Comparison of ENCODE assay signal across 12 cellular contexts in the genomic region with DNA sequence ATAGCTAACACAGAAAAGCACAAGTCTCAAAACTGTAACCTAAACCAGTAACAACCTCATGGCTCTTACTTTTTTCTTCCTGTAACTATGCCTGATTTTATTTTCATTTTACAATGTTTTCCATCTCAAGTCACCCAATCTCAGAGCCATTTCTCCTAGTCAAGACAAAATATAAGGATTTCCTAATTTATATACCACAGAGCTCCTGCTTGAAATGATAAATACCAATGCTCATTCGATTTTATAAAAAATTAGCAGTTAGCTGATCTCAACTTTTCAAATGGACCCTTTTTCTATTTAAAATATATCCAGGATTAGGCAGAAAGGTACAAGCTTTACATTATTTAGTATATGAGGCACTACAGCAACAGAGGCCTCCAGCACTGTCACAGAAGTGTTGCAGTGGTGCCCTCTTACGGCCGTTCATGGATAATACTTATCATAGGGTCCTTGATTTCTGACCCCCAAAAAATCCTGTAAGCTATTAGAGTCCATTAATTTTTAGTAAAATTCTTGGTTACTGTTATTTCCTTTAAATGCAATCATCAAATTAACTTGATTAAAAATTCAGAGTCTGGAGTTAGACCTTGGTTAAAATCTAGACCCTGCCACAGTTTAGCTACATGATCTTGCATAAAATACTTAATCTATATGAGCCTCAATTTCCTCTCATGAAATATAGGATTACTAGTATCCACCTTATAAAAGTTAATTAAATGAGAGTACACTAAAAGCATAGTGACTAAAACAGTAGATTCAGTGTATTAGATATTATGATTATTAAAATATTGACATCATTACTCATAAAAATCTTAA.
A peak's percentile ranks its signal among the peaks of the same experiment; 100 is the strongest.
DNase-seq lines count a peak whose midpoint lies in the region; ATAC-seq and TF ChIP-seq lines count a peak whose summit lies in the region.
"Had no signal": no experiment of that assay in that cellular context is flagged by ENCODE, and none has a peak within 500 bp of the region (broad histone marks: within the 10 kb centered on the region; RNA-seq: fewer than 3 reads in every experiment).

No MANE protein-coding gene starts in this region.

- BruUV-seq in mammary epithelial cell (replicated peaks; lab: Mats Ljungman, UMichigan) = no TSS peak

- POLR2A ChIA-PET in CD4-positive, alpha-beta T cell (lab: Charles Lee) = interaction anchor here (0.6 kb wide), 1 partner anchor 52 kb away, joined by 3 read pairs; no protein-coding TSS in a partner anchor

- no peaks in the 10 kb centered on the region for H3K79me2 ChIP-seq in mammary epithelial cell (ENCODE audit: insufficient read depth, low read length)

- no peaks in the 10 kb centered on the region for H3K27me3 ChIP-seq in dorsolateral prefrontal cortex
- no peaks in the 10 kb centered on the region for H3K27me3 ChIP-seq in CD4-positive, alpha-beta T cell (ENCODE audit: control insufficient read depth, insufficient read depth, low read length)
- no peaks in the 10 kb centered on the region for H3K27me3 ChIP-seq in effector memory CD4-positive, alpha-beta T cell (replicated peaks; ENCODE audit: control insufficient read depth, insufficient read depth, low read length, poor library complexity, severe bottlenecking)
- no peaks in the 10 kb centered on the region for H3K27me3 ChIP-seq in mammary epithelial cell (ENCODE audit: insufficient read depth, low read length)

- H2AFZ ChIP-seq in mammary epithelial cell (ENCODE audit: low read depth, low read length) = no peak overlapping the region

- H3K9ac ChIP-seq in mammary epithelial cell (ENCODE audit: insufficient read depth, low read length) = no peak overlapping the region

- H3K9me3 ChIP-seq in CD4-positive, alpha-beta T cell (ENCODE audit: control insufficient read depth, low read length) = no peaks in the 10 kb centered on the region
- H3K9me3 ChIP-seq in effector memory CD4-positive, alpha-beta T cell (ENCODE audit: control insufficient read depth, low read length) = no peaks in the 10 kb centered on the region
- no peaks in the 10 kb centered on the region for H3K9me3 ChIP-seq in mammary epithelial cell (replicated peaks; ENCODE audit: insufficient read depth, low read length)

- H3K4me3 ChIP-seq in dorsolateral prefrontal cortex = no peak overlapping the region
- H3K4me3 ChIP-seq in effector memory CD4-positive, alpha-beta T cell (ENCODE audit: insufficient read depth, low read depth, low read length, poor library complexity, severe bottlenecking) = no peak overlapping the region
- no peak overlapping the region for H3K4me3 ChIP-seq in mammary epithelial cell (replicated peaks in 1 of 3; ENCODE audit: insufficient read depth in 1 of 3, low read depth in 2 of 3, low read length in 3 of 3)

- no peak overlapping the region for H3K4me2 ChIP-seq in mammary epithelial cell (ENCODE audit: insufficient read depth, low read depth, low read length)

- H3K27me3 Mint-ChIP-seq in nephron progenitor cell (ENCODE audit: low read depth, poor library complexity) = no peaks in the 10 kb centered on the region
- no peaks in the 10 kb centered on the region for H3K27me3 Mint-ChIP-seq in CD4-positive, alpha-beta T cell
- H3K27me3 Mint-ChIP-seq: T-cell had no signal

- no peaks in the 10 kb centered on the region for H3K4me1 Mint-ChIP-seq in nephron progenitor cell
- peaks cover 14% of the 10 kb centered on the region for H3K4me1 Mint-ChIP-seq in CD4-positive, alpha-beta T cell (ENCODE audit: low read depth)
- H3K4me1 Mint-ChIP-seq: mesothelial cell of epicardium had no signal

- no peak overlapping the region for H3K27ac ChIP-seq in dorsolateral prefrontal cortex
- H3K27ac ChIP-seq in CD4-positive, alpha-beta T cell (ENCODE audit: low read depth, low read length) = no peak overlapping the region
- no peak overlapping the region for H3K27ac ChIP-seq in effector memory CD4-positive, alpha-beta T cell (ENCODE audit: insufficient read depth, low read length, poor library complexity, severe bottlenecking)
- H3K27ac ChIP-seq in mammary epithelial cell (ENCODE audit: insufficient read depth, low read depth, low read length) = no peak overlapping the region

- peak; percentile 11 for DNase-seq in G401 (ENCODE audit: low spot score)
- peak; percentile 4 for DNase-seq in NCI-H526 treated with DMSO at 0.1 percent for 48 hours (lab: John Stamatoyannopoulos, UW)
- DNase-seq in dorsolateral prefrontal cortex = peak in 1 of 10 donors; percentile 43
- peak; percentile 26 for DNase-seq in nephron progenitor cell
- DNase-seq in CD4-positive, alpha-beta T cell = no peak
- DNase-seq in cerebellum (ENCODE audit: low spot score) = no peak
- DNase-seq in effector memory CD4-positive, alpha-beta T cell = no peak
- no peak for DNase-seq in mammary epithelial cell
- DNase-seq: activated T-cell treated with anti-CD3 and anti-CD28 coated beads, Interleukin-2, amount 50 U/mL, for 72 hours; MV-4-11; T-cell had no signal

- CTCF ChIA-PET in CD4-positive, alpha-beta T cell (lab: Charles Lee) = interaction anchor here (1.1 kb wide), 1 partner anchor 10 kb away, joined by 3 read pairs; no protein-coding TSS in a partner anchor
- CTCF ChIA-PET in mammary epithelial cell (lab: Charles Lee; ENCODE audit: low non-redundant PET) = interaction anchor here (0.7 kb wide), 1 partner anchor 413 kb away, joined by 3 read pairs; no protein-coding TSS in a partner anchor

- no peaks in the 10 kb centered on the region for H3K9me3 Mint-ChIP-seq in nephron progenitor cell
- H3K9me3 Mint-ChIP-seq in CD4-positive, alpha-beta T cell = no peaks in the 10 kb centered on the region
- H3K9me3 Mint-ChIP-seq: activated T-cell treated with anti-CD3 and anti-CD28 coated beads, Interleukin-2, amount 50 U/mL, for 72 hours; mesothelial cell of epicardium; T-cell had no signal

- H3K36me3 Mint-ChIP-seq in nephron progenitor cell (ENCODE audit: low read depth) = peaks cover 38% of the 10 kb centered on the region
- H3K36me3 Mint-ChIP-seq in CD4-positive, alpha-beta T cell (ENCODE audit: low read depth) = peaks cover 38% of the 10 kb centered on the region

- H4K20me1 ChIP-seq in mammary epithelial cell (ENCODE audit: insufficient read depth, low read length) = no peaks in the 10 kb centered on the region

- peaks cover 46% of the 10 kb centered on the region for H3K36me3 ChIP-seq in effector memory CD4-positive, alpha-beta T cell (ENCODE audit: control insufficient read depth, insufficient read depth, low read length)
- peaks cover 35% of the 10 kb centered on the region for H3K36me3 ChIP-seq in mammary epithelial cell (ENCODE audit: insufficient read depth, low read length)

- no peak overlapping the region for H3K27ac Mint-ChIP-seq in nephron progenitor cell
- H3K27ac Mint-ChIP-seq in CD4-positive, alpha-beta T cell = no peak overlapping the region
- H3K27ac Mint-ChIP-seq: activated T-cell treated with anti-CD3 and anti-CD28 coated beads, Interleukin-2, amount 50 U/mL, for 72 hours; mesothelial cell of epicardium; T-cell had no signal

- intact Hi-C loops in dorsolateral prefrontal cortex (cut with DNase I) = no loop called here
- intact Hi-C loops in CD4-positive, alpha-beta T cell (cut with DNase I, micrococcal nuclease) = no loop called here
- intact Hi-C loops in mammary epithelial cell (cut with micrococcal nuclease) = no loop called here

- WGBS in mammary epithelial cell (ENCODE audit: low coverage, missing lambda C conversion rate) = 78% methylated on average over 3 of the region's 3 CpGs

- H3K4me1 ChIP-seq in effector memory CD4-positive, alpha-beta T cell (ENCODE audit: control insufficient read depth, insufficient read depth, low read length, poor library complexity, severe bottlenecking) = no peaks in the 10 kb centered on the region
- H3K4me1 ChIP-seq in mammary epithelial cell (ENCODE audit: insufficient read depth, low read length) = no peaks in the 10 kb centered on the region

- no peak overlapping the region for H3K4me3 Mint-ChIP-seq in nephron progenitor cell
- no peak overlapping the region for H3K4me3 Mint-ChIP-seq in CD4-positive, alpha-beta T cell
- H3K4me3 Mint-ChIP-seq: activated T-cell treated with anti-CD3 and anti-CD28 coated beads, Interleukin-2, amount 50 U/mL, for 72 hours; mesothelial cell of epicardium; T-cell had no signal

- in situ Hi-C loops in G401 (cut with HindIII; ENCODE audit: low sequenced_read_pairs) (no loop called here), mammary epithelial cell (cut with MboI; ENCODE audit: low sequenced_read_pairs in 2 of 2) (no loop called here)

- TF ChIP-seq CTCF in dorsolateral prefrontal cortex (IDR thresholded peaks at IDR 0.05 in 54 of 56, conservative IDR thresholded peaks at IDR 0.05 in 2 of 56; ENCODE audit: low read depth in 1 of 56, partially characterized antibody in 56 of 56) (peak; percentile 7 to 64 (median 46)), nephron progenitor cell (IDR thresholded peaks at IDR 0.05) (peak; percentile 54), mammary epithelial cell (conservative IDR thresholded peaks at IDR 0.05 in 1 of 2, IDR thresholded peaks at IDR 0.05 in 1 of 2; ENCODE audit: extremely low read depth in 1 of 2, insufficient read depth in 1 of 2, low read depth in 1 of 2, low read length in 2 of 2) (no peak)
- TF ChIP-seq CTCF in CD4-positive, alpha-beta T cell (IDR thresholded peaks at IDR 0.05) = no peak

- ATAC-seq in CD4-positive, alpha-beta T cell (ENCODE audit: poor library complexity) = no peak
- ATAC-seq: activated T-cell treated with anti-CD3 and anti-CD28 coated beads, Interleukin-2, amount 50 U/mL, for 72 hours; T-cell had no signal

- dilution Hi-C loops in mammary epithelial cell (cut with HindIII; ENCODE audit: low sequenced_read_pairs) = no loop called here

Comparison
In these comparisons a context has a peak if more than half of its experiments do, and no peak if none do; other contexts are left out.
1. DNase-seq: peak in G401 (single experiment), NCI-H526 treated with DMSO at 0.1 percent for 48 hours (single experiment) and nephron progenitor cell (single experiment); none in CD4-positive, alpha-beta T cell (0 of 10), cerebellum (single experiment), effector memory CD4-positive, alpha-beta T cell (0 of 3) and mammary epithelial cell (single experiment).
2. CTCF ChIP-seq: peak in dorsolateral prefrontal cortex (56 of 56) and nephron progenitor cell (single experiment); none in CD4-positive, alpha-beta T cell (single experiment) and mammary epithelial cell (0 of 2).